ENCODE assay signal across 1 cellular context in the genomic region with DNA sequence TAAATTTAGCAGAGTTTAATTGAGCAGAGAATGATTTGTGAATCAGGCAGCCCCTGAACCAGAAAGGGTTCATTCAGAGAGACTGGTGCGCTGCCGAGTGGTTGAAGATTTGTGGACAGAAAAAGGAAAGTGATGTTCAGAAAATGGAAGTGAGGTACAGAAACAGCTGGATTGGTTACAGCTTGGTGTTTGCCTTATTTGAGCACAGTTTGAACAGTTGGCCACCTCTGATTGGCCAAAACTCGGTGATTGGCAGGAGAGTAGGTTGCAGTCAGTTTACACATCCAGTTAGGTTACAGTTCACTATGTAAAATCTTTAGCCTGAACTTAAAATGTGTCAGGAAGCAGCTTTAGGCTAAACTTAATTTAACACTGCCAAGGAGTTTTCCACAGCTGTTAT.
TF ChIP-seq lines count a peak whose summit lies in the region.

No MANE protein-coding gene starts in this region.

TF ChIP-seq in H1, 55 proteins besides CTCF, POLR2A, EP300 and RAD21:
- TF ChIP-seq EGR1 (IDR thresholded peaks at IDR 0.05; ENCODE audit: borderline replicate concordance, low read depth, low read length) (no peak), NRF1 (IDR thresholded peaks at IDR 0.05; ENCODE audit: low read depth, low read length) (no peak), CBX8 (IDR thresholded peaks at IDR 0.05; ENCODE audit: borderline replicate concordance, low read depth, low read length) (no peak), FOSL1 (IDR thresholded peaks at IDR 0.05; ENCODE audit: insufficient read depth, low read depth, low read length) (no peak), RXRA (IDR thresholded peaks at IDR 0.05; ENCODE audit: insufficient read depth, low read depth, low read length) (no peak), JUN (IDR thresholded peaks at IDR 0.05; ENCODE audit: low read depth, low read length) (no peak), BACH1 (IDR thresholded peaks at IDR 0.05; ENCODE audit: low read length) (no peak), MAFK (IDR thresholded peaks at IDR 0.05; ENCODE audit: low read depth, low read length) (no peak), RNF2 (IDR thresholded peaks at IDR 0.05; ENCODE audit: borderline replicate concordance, low read depth, low read length, missing control alignments, poor library complexity, severe bottlenecking) (no peak), HDAC2 (IDR thresholded peaks at IDR 0.05; ENCODE audit: borderline replicate concordance in 1 of 2, low read depth in 2 of 2, low read length in 2 of 2) (no peak), GABPA (IDR thresholded peaks at IDR 0.05; ENCODE audit: borderline replicate concordance, insufficient read depth, low read length) (no peak), BCL11A (IDR thresholded peaks at IDR 0.05; ENCODE audit: low read depth in 2 of 2, low read length in 2 of 2) (no peak), ATF2 (IDR thresholded peaks at IDR 0.05; ENCODE audit: low read length) (no peak)
- TF ChIP-seq, protein P1, sequence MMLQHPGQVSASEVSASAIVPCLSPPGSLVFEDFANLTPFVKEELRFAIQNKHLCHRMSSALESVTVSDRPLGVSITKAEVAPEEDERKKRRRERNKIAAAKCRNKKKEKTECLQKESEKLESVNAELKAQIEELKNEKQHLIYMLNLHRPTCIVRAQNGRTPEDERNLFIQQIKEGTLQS (IDR thresholded peaks at IDR 0.05; ENCODE audit: insufficient read depth, low read depth, low read length), result no peak
TF ChIP-seq in H1: peak in this region for 0.
